In genomic region chr4:155899891-155900290, GRCh38 we compare ENCODE assay signal across 16 cellular contexts. TPM values are rescaled to one million over a fixed set of nuclear protein-coding genes. Genes with fewer than 3 reads are reported as not detected.
DNase-seq lines count a peak whose midpoint lies in the region; ATAC-seq and TF ChIP-seq lines count a peak whose summit lies in the region.
"Had no signal": no experiment of that assay in that cellular context is flagged by ENCODE, and none has a peak within 500 bp of the region (broad histone marks: within the 10 kb centered on the region; RNA-seq: fewer than 3 reads in every experiment).

No MANE protein-coding gene starts in this region.

- H3K4me1 Mint-ChIP-seq in nephron: peaks cover 33% of the 10 kb centered on the region

- no peaks in the 10 kb centered on the region for H3K27me3 Mint-ChIP-seq in nephron (ENCODE audit: low read depth)

- no peak for TF ChIP-seq CTCF in cardiac muscle cell (IDR thresholded peaks at IDR 0.05; ENCODE audit: low read depth, low read length)
- TF ChIP-seq CTCF in heart left ventricle (IDR thresholded peaks at IDR 0.05): no peak
- no peak for TF ChIP-seq CTCF in choroid plexus epithelial cell (conservative IDR thresholded peaks at IDR 0.05; ENCODE audit: low read depth, low read length)
- TF ChIP-seq CTCF in nephron (IDR thresholded peaks at IDR 0.05; ENCODE audit: unreplicated experiment in 3 of 3): no peak
- TF ChIP-seq CTCF in vagina (IDR thresholded peaks at IDR 0.05): no peak

- no peak overlapping the region for H3K4me3 Mint-ChIP-seq in nephron

- DNase-seq in cardiac muscle cell (ENCODE audit: low read depth in 1 of 2, low spot score in 1 of 2) (peak; percentile 6), heart left ventricle (no peak), choroid plexus epithelial cell (ENCODE audit: low read depth) (peak; percentile 3), HUDEP-2 (lab: John Stamatoyannopoulos, UW; ENCODE audit: unreplicated experiment in 76 of 76) (no peak), NCI-H2196 treated with DMSO at 0.1 percent for 48 hours (lab: John Stamatoyannopoulos, UW; ENCODE audit: unreplicated experiment) (no peak), vagina (ENCODE audit: extremely low spot score in 2 of 2) (no peak), head of caudate nucleus (no peak)
- DNase-seq: AML-193, DMS53, NCI-H1436 treated with DMSO at 0.1 percent for 48 hours, NCI-H2081, NCI-H526, PC-9 had no signal

- H3K27me3 ChIP-seq in cardiac muscle cell (no peaks in the 10 kb centered on the region), heart left ventricle (no peaks in the 10 kb centered on the region), vagina (no peaks in the 10 kb centered on the region)

- 6 to 16% (median 14%) methylated on average over 3 of the region's 3 CpGs for WGBS in heart left ventricle, 4 donors

- H3K36me3 Mint-ChIP-seq in nephron (ENCODE audit: low read depth): peaks cover 6% of the 10 kb centered on the region

- H3K9me3 ChIP-seq in cardiac muscle cell (ENCODE audit: low read depth) (no peaks in the 10 kb centered on the region), heart left ventricle (peaks cover 0 to 14% (median 0%) of the 10 kb centered on the region in 12 donors), vagina (no peaks in the 10 kb centered on the region)
- H3K9me3 ChIP-seq: HAP-1 had no signal

- H3K4me3 ChIP-seq in cardiac muscle cell: no peak overlapping the region
- H3K4me3 ChIP-seq in heart left ventricle: no peak overlapping the region
- no peak overlapping the region for H3K4me3 ChIP-seq in choroid plexus epithelial cell (ENCODE audit: low read depth, low read length)
- H3K4me3 ChIP-seq in vagina: no peak overlapping the region
- H3K4me3 ChIP-seq: HAP-1, PC-9 had no signal

- peaks cover 26% of the 10 kb centered on the region for H3K4me1 ChIP-seq in cardiac muscle cell (ENCODE audit: low read depth)
- peaks cover 0 to 9% (median 0%) of the 10 kb centered on the region in 12 donors for H3K4me1 ChIP-seq in heart left ventricle
- no peaks in the 10 kb centered on the region for H3K4me1 ChIP-seq in vagina

- H3K27ac ChIP-seq in cardiac muscle cell (peak overlapping the region; percentile 46), heart left ventricle (peak overlapping the region in 2 of 12 donors; percentile 24 to 57), vagina (no peak overlapping the region)
- H3K27ac ChIP-seq: PC-9 had no signal

- ATAC-seq in heart left ventricle: no peak

- no peaks in the 10 kb centered on the region for H3K36me3 ChIP-seq in cardiac muscle cell
- no peaks in the 10 kb centered on the region for H3K36me3 ChIP-seq in heart left ventricle
- no peaks in the 10 kb centered on the region for H3K36me3 ChIP-seq in vagina
- H3K36me3 ChIP-seq: HAP-1 had no signal

- peak overlapping the region; percentile 94 to 97 (median 95) for H3K27ac Mint-ChIP-seq in nephron

- TF ChIP-seq POLR2A in heart left ventricle (IDR thresholded peaks at IDR 0.05) (no peak), vagina (IDR thresholded peaks at IDR 0.05) (no peak)

- H3K9me3 Mint-ChIP-seq in nephron: peaks cover 20% of the 10 kb centered on the region

- intact Hi-C loops in heart left ventricle (cut with DNase I): no loop called here
- intact Hi-C loops in vagina (cut with DNase I): no loop called here
- intact Hi-C loops in head of caudate nucleus (cut with DNase I): no loop called here

RNA-seq across cellular contexts. Expression of gene TDO2, which starts 3.6 kb away (rescaled TPM):
- total RNA-seq in cardiac muscle cell (0.57 and 2.6 TPM in 2 replicates), heart left ventricle (1 to 10 TPM in 1 of 9 donors, under 1 TPM in 2, not detected in 6; 0.18 to 1.5 (median 0.29) TPM), vagina (not detected)
- polyA plus RNA-seq in cardiac muscle cell (1.4 and 2.5 TPM in 2 replicates), heart left ventricle (under 1 TPM in 1 of 2 donors, not detected in 1; 0.04 TPM)

RNA-seq across cellular contexts. Expression of gene ASIC5, which starts 33.8 kb away (rescaled TPM):
- total RNA-seq in cardiac muscle cell: not detected in 2 replicates
- not detected in 2 replicates for polyA plus RNA-seq in cardiac muscle cell
- not detected for total RNA-seq in heart left ventricle
- polyA plus RNA-seq in heart left ventricle: not detected
- not detected for total RNA-seq in vagina
- total RNA-seq: HT1080, PC-9 had no signal

RNA-seq across cellular contexts. Expression of gene CTSO, which starts 53.8 kb away (rescaled TPM):
- total RNA-seq in cardiac muscle cell (2.6 and 4.8 TPM in 2 replicates), heart left ventricle (10 to 100 TPM in 4 of 9 donors, 1 to 10 TPM in 5; 3.9 to 26.0 (median 9.6) TPM), vagina (14.5 TPM)
- polyA plus RNA-seq in cardiac muscle cell (5.6 and 6.5 TPM in 2 replicates), heart left ventricle (1 to 10 TPM; 2.6 to 3.6 TPM)

Comparison
In these comparisons a context has a peak if more than half of its experiments do, and no peak if none do; other contexts are left out.
1. DNase-seq: peak in cardiac muscle cell (2 of 2) and choroid plexus epithelial cell (single experiment); none in heart left ventricle (0 of 5), HUDEP-2 (0 of 76), NCI-H2196 treated with DMSO at 0.1 percent for 48 hours (single experiment), vagina (0 of 2) and head of caudate nucleus (0 of 42).